ENCODE assay signal across 16 cellular contexts in genomic region chr5:39192449-39193160, GRCh38. TPM values are rescaled to one million over a fixed set of nuclear protein-coding genes. Genes with fewer than 3 reads are reported as not detected.
A peak's percentile ranks its signal among the peaks of the same experiment; 100 is the strongest.
DNase-seq lines count a peak whose midpoint lies in the region; ATAC-seq and TF ChIP-seq lines count a peak whose summit lies in the region.
"Had no signal": no experiment of that assay in that cellular context is flagged by ENCODE, and none has a peak within 500 bp of the region (broad histone marks: within the 10 kb centered on the region; RNA-seq: fewer than 3 reads in every experiment).

No MANE protein-coding gene starts in this region.

- ATAC-seq in natural killer cell = no peak
- ATAC-seq: HCT116 had no signal

- H3K4me3 Mint-ChIP-seq in activated CD4-positive, alpha-beta memory T cell treated with anti-CD3 and anti-CD28 coated beads, Interleukin-2, amount 10 ng/mL, durations not matched to agents 7 days and 5 days = peak overlapping the region; percentile 23
- peak overlapping the region; percentile 17 for H3K4me3 Mint-ChIP-seq in natural killer cell
- H3K4me3 Mint-ChIP-seq: nephron progenitor cell had no signal

- POLR2A ChIA-PET in activated CD4-positive, alpha-beta memory T cell treated with anti-CD3 and anti-CD28 coated beads, Interleukin-2, amount 10 ng/mL, durations not matched to agents 7 days and 5 days (lab: Charles Lee) = interaction anchor here (1.2 to 19.0 kb wide), 7 partner anchors 8 to 36 kb away, joined by 5 to 508 read pairs (median 78); no protein-coding TSS in a partner anchor

- H3K9me3 Mint-ChIP-seq in activated CD4-positive, alpha-beta memory T cell treated with anti-CD3 and anti-CD28 coated beads, Interleukin-2, amount 10 ng/mL, durations not matched to agents 7 days and 5 days = no peaks in the 10 kb centered on the region
- no peaks in the 10 kb centered on the region for H3K9me3 Mint-ChIP-seq in natural killer cell
- H3K9me3 Mint-ChIP-seq: nephron progenitor cell had no signal

- intact Hi-C loops in natural killer cell (cut with micrococcal nuclease) = no loop called here

- peak; percentile 20 for DNase-seq in SIG-M5 treated with dmso at 0.1 percent for 504 hours (lab: John Stamatoyannopoulos, UW; ENCODE audit: unreplicated experiment)
- no peak for DNase-seq in SIG-M5 (lab: John Stamatoyannopoulos, UW)
- no peak for DNase-seq in activated CD4-positive, alpha-beta memory T cell treated with anti-CD3 and anti-CD28 coated beads, Interleukin-2, amount 10 ng/mL, durations not matched to agents 7 days and 5 days
- DNase-seq in natural killer cell = no peak
- no peak for DNase-seq in central memory CD4-positive, alpha-beta T cell
- no peak for DNase-seq in NCI-H2029 treated with DMSO at 0.1 percent for 48 hours (lab: John Stamatoyannopoulos, UW)
- no peak for DNase-seq in stimulated activated naive CD4-positive, alpha-beta T cell treated with Interleukin-2 at 50 U/mL for 16 hours (lab: John Stamatoyannopoulos, UW)
- DNase-seq: amygdala, left ventricle myocardium inferior, MM.1S, nephron progenitor cell, sigmoid colon, SW 1271 had no signal

- peaks cover 10% of the 10 kb centered on the region; the same call in 1 of the 2 replicates for H3K36me3 ChIP-seq in KOPT-K1 (ENCODE audit: insufficient read depth, low read length)
- H3K36me3 ChIP-seq: left ventricle myocardium inferior, sigmoid colon had no signal

- CTCF ChIA-PET in activated CD4-positive, alpha-beta memory T cell treated with anti-CD3 and anti-CD28 coated beads, Interleukin-2, amount 10 ng/mL, durations not matched to agents 7 days and 5 days (lab: Charles Lee) = interaction anchor here (1.1 to 12.6 kb wide), 8 partner anchors 8 to 91 kb away, joined by 3 to 97 read pairs (median 9); partner anchors contain the start of gene FYB1

- peak overlapping the region; percentile 79 for H3K27ac Mint-ChIP-seq in activated CD4-positive, alpha-beta memory T cell treated with anti-CD3 and anti-CD28 coated beads, Interleukin-2, amount 10 ng/mL, durations not matched to agents 7 days and 5 days
- peak overlapping the region; percentile 29 to 96 for H3K27ac Mint-ChIP-seq in natural killer cell
- H3K27ac Mint-ChIP-seq: nephron progenitor cell had no signal

- no peaks in the 10 kb centered on the region for H3K9me3 ChIP-seq in KOPT-K1 (ENCODE audit: insufficient read depth, low read length, poor library complexity, severe bottlenecking)
- H3K9me3 ChIP-seq: left ventricle myocardium inferior, sigmoid colon had no signal

- H3K27ac ChIP-seq in KOPT-K1 (ENCODE audit: low read depth, low read length, poor library complexity, severe bottlenecking) = peak overlapping the region; percentile 90
- H3K27ac ChIP-seq: coronary artery, left ventricle myocardium inferior, sigmoid colon had no signal

- peaks cover 94% of the 10 kb centered on the region for H3K4me1 Mint-ChIP-seq in activated CD4-positive, alpha-beta memory T cell treated with anti-CD3 and anti-CD28 coated beads, Interleukin-2, amount 10 ng/mL, durations not matched to agents 7 days and 5 days
- peaks cover 84 to 92% of the 10 kb centered on the region in 2 donors for H3K4me1 Mint-ChIP-seq in natural killer cell

- peaks cover 62% of the 10 kb centered on the region for H3K36me3 Mint-ChIP-seq in activated CD4-positive, alpha-beta memory T cell treated with anti-CD3 and anti-CD28 coated beads, Interleukin-2, amount 10 ng/mL, durations not matched to agents 7 days and 5 days (ENCODE audit: low read depth)
- H3K36me3 Mint-ChIP-seq in natural killer cell = peaks cover 19% of the 10 kb centered on the region

- no peaks in the 10 kb centered on the region for H3K27me3 Mint-ChIP-seq in activated CD4-positive, alpha-beta memory T cell treated with anti-CD3 and anti-CD28 coated beads, Interleukin-2, amount 10 ng/mL, durations not matched to agents 7 days and 5 days
- no peaks in the 10 kb centered on the region for H3K27me3 Mint-ChIP-seq in natural killer cell (ENCODE audit: low read depth in 2 of 2)

- TF ChIP-seq CTCF in natural killer cell (IDR thresholded peaks at IDR 0.05) = no peak

RNA-seq across cellular contexts. Expression of gene FYB1, which starts 26.8 kb away (rescaled TPM):
- total RNA-seq in activated CD4-positive, alpha-beta memory T cell treated with anti-CD3 and anti-CD28 coated beads, Interleukin-2, amount 10 ng/mL, durations not matched to agents 7 days and 5 days = 100 to 1,000 TPM; 260 to 270 TPM
- total RNA-seq in natural killer cell = 100 to 1,000 TPM; 277 to 340 (median 295) TPM
